In the genomic region with DNA sequence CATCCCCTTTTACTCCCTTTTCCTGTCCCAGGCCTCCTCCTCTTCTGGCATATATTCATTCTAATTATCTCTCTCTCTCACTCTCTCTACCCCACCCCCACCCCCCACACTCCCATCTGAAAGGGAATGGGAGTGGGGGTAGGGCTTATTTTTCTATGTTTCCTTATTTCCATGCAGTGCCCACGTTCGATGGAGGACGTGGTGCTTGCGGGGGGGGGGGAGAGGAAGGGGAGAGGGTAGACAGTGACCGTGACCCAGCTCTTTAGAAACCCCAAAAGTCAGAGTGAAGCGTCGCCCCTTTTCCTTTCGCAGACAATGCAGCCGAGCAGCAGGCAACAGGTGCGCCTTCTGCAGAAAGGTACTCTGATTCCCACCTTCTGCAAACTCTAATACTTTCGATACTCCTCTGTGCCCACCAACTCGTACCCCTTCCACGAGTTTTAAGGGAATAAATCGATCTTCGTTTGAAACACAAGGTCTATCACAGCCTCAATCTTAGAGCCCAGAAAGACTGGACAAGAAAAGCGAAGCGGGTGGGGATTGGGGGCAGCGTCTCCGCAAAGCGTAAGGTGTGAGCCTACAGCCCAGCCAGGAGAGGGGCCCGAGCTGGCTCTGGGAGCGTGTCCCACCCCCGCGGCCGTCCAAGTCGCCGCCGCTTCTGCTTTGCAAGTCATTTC, we compare ENCODE assay signal across 8 cellular contexts. TPM values are rescaled to one million over a fixed set of nuclear protein-coding genes. Genes with fewer than 3 reads are reported as not detected.
DNase-seq lines count a peak whose midpoint lies in the region; ATAC-seq and TF ChIP-seq lines count a peak whose summit lies in the region.

No MANE protein-coding gene starts in this region.

- peaks cover 0 to 14% (median 0%) of the 10 kb centered on the region in 4 donors for H3K4me1 ChIP-seq in Peyer's patch
- H3K4me1 ChIP-seq in colonic mucosa, result no peaks in the 10 kb centered on the region
- H3K4me1 ChIP-seq in mucosa of descending colon (ENCODE audit: low read depth), result peaks cover 14% of the 10 kb centered on the region
- no peaks in the 10 kb centered on the region for H3K4me1 ChIP-seq in aorta (ENCODE audit: control insufficient read depth in 1 of 2, insufficient read depth in 2 of 2, low read length in 2 of 2)

- H3K27ac ChIP-seq in Peyer's patch, result peak overlapping the region; percentile 89 to 97 (median 96)
- H3K27ac ChIP-seq in colonic mucosa, result peak overlapping the region; percentile 98
- H3K27ac ChIP-seq in aorta (ENCODE audit: low read depth in 1 of 2, low read length in 2 of 2), result peak overlapping the region; percentile 93 to 97

- TF ChIP-seq CTCF in Peyer's patch (IDR thresholded peaks at IDR 0.05) (no peak), colonic mucosa (IDR thresholded peaks at IDR 0.05) (no peak), mucosa of descending colon (IDR thresholded peaks at IDR 0.05) (no peak)

- no peaks in the 10 kb centered on the region for H3K27me3 ChIP-seq in Peyer's patch
- H3K27me3 ChIP-seq in colonic mucosa, result no peaks in the 10 kb centered on the region
- H3K27me3 ChIP-seq in aorta (ENCODE audit: control insufficient read depth in 1 of 2, insufficient read depth in 2 of 2, low read length in 1 of 2), result no peaks in the 10 kb centered on the region

- H3K4me3 ChIP-seq in Peyer's patch, result peak overlapping the region; percentile 59 to 75 (median 68)
- peak overlapping the region; percentile 72 for H3K4me3 ChIP-seq in colonic mucosa
- H3K4me3 ChIP-seq in mucosa of descending colon, result peak overlapping the region; percentile 42
- peak overlapping the region; percentile 29 to 63 for H3K4me3 ChIP-seq in aorta (ENCODE audit: low read length in 2 of 2)

- peak overlapping the region; percentile 98 to 99 for H3K9ac ChIP-seq in colonic mucosa (ENCODE audit: low read depth in 2 of 2, low read length in 2 of 2)

- H3K36me3 ChIP-seq in Peyer's patch (peaks cover 0 to 8% (median 0%) of the 10 kb centered on the region in 3 donors), colonic mucosa (no peaks in the 10 kb centered on the region), mucosa of descending colon (ENCODE audit: low read depth) (no peaks in the 10 kb centered on the region), aorta (ENCODE audit: control insufficient read depth in 1 of 2, insufficient read depth in 2 of 2, low read length in 1 of 2) (no peaks in the 10 kb centered on the region)

- DNase-seq in Right ventricle myocardium superior, result no peak
- no peak for DNase-seq in cardiac septum (ENCODE audit: low spot score)
- DNase-seq in Peyer's patch, result no peak
- DNase-seq in colonic mucosa, result no peak
- DNase-seq in mucosa of descending colon, result peak in 2 of 3 donors; percentile 41 to 65
- peak in 1 of 2 donors; percentile 44 for DNase-seq in aorta
- DNase-seq in sciatic nerve (ENCODE audit: low spot score), result no peak

- WGBS in aorta, 2 donors, result 0% methylated on average over 27 to 28 of the region's 28 CpGs

- intact Hi-C loops in Right ventricle myocardium superior (cut with DNase I) (loop anchor here (5.0 kb wide), 1 partner anchor 69 kb away; no protein-coding TSS in a partner anchor), cardiac septum (cut with DNase I) (loop anchor here (2.0 to 10.0 kb wide), 4 partner anchors 131 to 851 kb away; no protein-coding TSS in a partner anchor), colonic mucosa (cut with DNase I) (loop anchor here (10.0 kb wide), 1 partner anchor 251 kb away; no protein-coding TSS in a partner anchor), mucosa of descending colon (cut with DNase I, micrococcal nuclease) (loop anchor here in 1 of 2 donors (2.0 to 10.0 kb wide), 2 partner anchors 67 to 149 kb away; no protein-coding TSS in a partner anchor), aorta (cut with DNase I) (loop anchor here (5.0 to 10.0 kb wide), 3 partner anchors 191 to 841 kb away; no protein-coding TSS in a partner anchor), sciatic nerve (cut with DNase I) (no loop called here)

- ATAC-seq in Right ventricle myocardium superior (ENCODE audit: poor library complexity) (peak; percentile 21), HG02852 (IDR thresholded peaks at IDR 0.05; ENCODE audit: unreplicated experiment) (peak; percentile 26), mucosa of descending colon (peak; percentile 17), aorta (ENCODE audit: low FRiP score) (peak; percentile 42), sciatic nerve (no peak)

- TF ChIP-seq POLR2A in Peyer's patch (IDR thresholded peaks at IDR 0.05), result no peak

- H3K9me3 ChIP-seq in Peyer's patch (no peaks in the 10 kb centered on the region), colonic mucosa (no peaks in the 10 kb centered on the region), mucosa of descending colon (no peaks in the 10 kb centered on the region), aorta (ENCODE audit: control insufficient read depth, low read length) (no peaks in the 10 kb centered on the region)

RNA-seq across cellular contexts. Expression of gene NR4A2, which starts 0.9 kb away (rescaled TPM):
- total RNA-seq in Right ventricle myocardium superior (1.5 TPM), cardiac septum (1.1 TPM), Peyer's patch (1 to 10 TPM; 1.9 to 5.0 (median 2.5) TPM), colonic mucosa (1 to 10 TPM; 2.6 to 4.7 TPM), mucosa of descending colon (10 to 100 TPM in 1 of 3 donors, 1 to 10 TPM in 2; 2.9 to 10.4 (median 3.0) TPM), aorta (10 to 100 TPM; 10.4 to 62.0 TPM), sciatic nerve (62.1 TPM)
- 10 to 100 TPM in 1 of 2 donors, 1 to 10 TPM in 1; 5.8 to 29.2 TPM for polyA plus RNA-seq in aorta

Comparison
In these comparisons a context has a peak if more than half of its experiments do, and no peak if none do; other contexts are left out.
1. DNase-seq: peak in mucosa of descending colon (2 of 3); none in Right ventricle myocardium superior (single experiment), cardiac septum (single experiment), Peyer's patch (0 of 3), colonic mucosa (single experiment) and sciatic nerve (single experiment).
2. Peak in every context shown above with its lines, with median percentiles within 50 percentile points of each other: H3K27ac ChIP-seq and H3K4me3 ChIP-seq.